ENCODE assay signal across 11 cellular contexts in genomic region chr6:6407061-6407723, GRCh38.
DNase-seq lines count a peak whose midpoint lies in the region; ATAC-seq and TF ChIP-seq lines count a peak whose summit lies in the region.
"Had no signal": no experiment of that assay in that cellular context is flagged by ENCODE, and none has a peak within 500 bp of the region (broad histone marks: within the 10 kb centered on the region; RNA-seq: fewer than 3 reads in every experiment).

No MANE protein-coding gene starts in this region.

- peaks cover 0 to 13% (median 4%) of the 10 kb centered on the region in 5 donors for H3K27me3 Mint-ChIP-seq in naive thymus-derived CD8-positive, alpha-beta T cell
- peaks cover 15% of the 10 kb centered on the region for H3K27me3 Mint-ChIP-seq in Calu3 (ENCODE audit: unreplicated experiment)

- H3K36me3 ChIP-seq in uterus, result no peaks in the 10 kb centered on the region
- H3K36me3 ChIP-seq: upper lobe of right lung had no signal

- TF ChIP-seq CTCF in Calu3 (IDR thresholded peaks at IDR 0.05; ENCODE audit: unreplicated experiment), result no peak
- TF ChIP-seq CTCF in uterus (IDR thresholded peaks at IDR 0.05), result no peak

- CTCF ChIA-PET in Calu3 (lab: Charles Lee), result no interaction called here

- H3K4me1 ChIP-seq in uterus, result peaks cover 0 to 15% of the 10 kb centered on the region in 2 donors
- H3K4me1 ChIP-seq: psoas muscle, upper lobe of right lung had no signal

- no peak for TF ChIP-seq POLR2A in uterus (IDR thresholded peaks at IDR 0.05)

- intact Hi-C loops in Calu3 (cut with micrococcal nuclease; ENCODE audit: unreplicated experiment), result no loop called here
- intact Hi-C loops in uterus (cut with DNase I; ENCODE audit: low total_unique reads), result no loop called here

- no peaks in the 10 kb centered on the region for H3K9me3 Mint-ChIP-seq in naive thymus-derived CD8-positive, alpha-beta T cell
- H3K9me3 Mint-ChIP-seq in Calu3 (ENCODE audit: low read depth, unreplicated experiment), result no peaks in the 10 kb centered on the region
- H3K9me3 Mint-ChIP-seq: activated CD4-positive, alpha-beta memory T cell treated with anti-CD3 and anti-CD28 coated beads for 36 hours had no signal

- DNase-seq in LHCN-M2 (ENCODE audit: low read depth) (peak; percentile 3), Calu3 (no peak), uterus (no peak), NCI-H2227 treated with DMSO at 0.1 percent for 48 hours (lab: John Stamatoyannopoulos, UW) (no peak), 8988T (no peak)
- DNase-seq in naive thymus-derived CD8-positive, alpha-beta T cell, result peak in 2 of 10 donors; percentile 26 to 49
- DNase-seq: activated CD4-positive, alpha-beta memory T cell treated with anti-CD3 and anti-CD28 coated beads for 36 hours; psoas muscle; upper lobe of right lung had no signal

- POLR2A ChIA-PET in naive thymus-derived CD8-positive, alpha-beta T cell (lab: Charles Lee), result interaction anchor here (0.9 to 1.2 kb wide), 2 partner anchors 12 to 16 kb away, joined by 3 read pairs; no protein-coding TSS in a partner anchor

- BruUV-seq in Calu3 (replicated peaks; lab: Mats Ljungman, UMichigan), result no TSS peak

- peaks cover 0 to 3% (median 0%) of the 10 kb centered on the region in 4 donors for H3K4me1 Mint-ChIP-seq in naive thymus-derived CD8-positive, alpha-beta T cell
- H3K4me1 Mint-ChIP-seq in Calu3 (ENCODE audit: low read depth, unreplicated experiment), result no peaks in the 10 kb centered on the region

- no peak overlapping the region for H3K27ac Mint-ChIP-seq in naive thymus-derived CD8-positive, alpha-beta T cell
- no peak overlapping the region for H3K27ac Mint-ChIP-seq in Calu3 (ENCODE audit: unreplicated experiment)
- H3K27ac Mint-ChIP-seq: activated CD4-positive, alpha-beta memory T cell treated with anti-CD3 and anti-CD28 coated beads for 36 hours had no signal

- H3K36me3 Mint-ChIP-seq in naive thymus-derived CD8-positive, alpha-beta T cell, result no peaks in the 10 kb centered on the region
- no peaks in the 10 kb centered on the region for H3K36me3 Mint-ChIP-seq in Calu3 (ENCODE audit: insufficient read depth, unreplicated experiment)
- H3K36me3 Mint-ChIP-seq: activated CD4-positive, alpha-beta memory T cell treated with anti-CD3 and anti-CD28 coated beads for 36 hours had no signal

- no peaks in the 10 kb centered on the region for H3K9me3 ChIP-seq in uterus
- H3K9me3 ChIP-seq: psoas muscle, upper lobe of right lung had no signal

- H3K4me3 ChIP-seq in uterus, result no peak overlapping the region
- H3K4me3 ChIP-seq: psoas muscle, upper lobe of right lung had no signal

- ATAC-seq in GM18861 (IDR thresholded peaks at IDR 0.05; ENCODE audit: unreplicated experiment), result peak; percentile 96
- ATAC-seq in HG02588 (IDR thresholded peaks at IDR 0.05; ENCODE audit: unreplicated experiment), result peak; percentile 96
- peak; percentile 62 to 73 for ATAC-seq in naive thymus-derived CD8-positive, alpha-beta T cell
- ATAC-seq: upper lobe of right lung had no signal

- no peak overlapping the region for H3K4me3 Mint-ChIP-seq in naive thymus-derived CD8-positive, alpha-beta T cell
- no peak overlapping the region for H3K4me3 Mint-ChIP-seq in Calu3 (ENCODE audit: low read depth, unreplicated experiment)
- H3K4me3 Mint-ChIP-seq: activated CD4-positive, alpha-beta memory T cell treated with anti-CD3 and anti-CD28 coated beads for 36 hours had no signal

- H3K27ac ChIP-seq in uterus, result peak overlapping the region in 1 of 2 donors; percentile 29
- H3K27ac ChIP-seq: upper lobe of right lung had no signal

- H3K27me3 ChIP-seq in uterus, result no peaks in the 10 kb centered on the region
- H3K27me3 ChIP-seq: upper lobe of right lung had no signal
